Comparison of ENCODE assay signal across 20 cellular contexts in the genomic region with DNA sequence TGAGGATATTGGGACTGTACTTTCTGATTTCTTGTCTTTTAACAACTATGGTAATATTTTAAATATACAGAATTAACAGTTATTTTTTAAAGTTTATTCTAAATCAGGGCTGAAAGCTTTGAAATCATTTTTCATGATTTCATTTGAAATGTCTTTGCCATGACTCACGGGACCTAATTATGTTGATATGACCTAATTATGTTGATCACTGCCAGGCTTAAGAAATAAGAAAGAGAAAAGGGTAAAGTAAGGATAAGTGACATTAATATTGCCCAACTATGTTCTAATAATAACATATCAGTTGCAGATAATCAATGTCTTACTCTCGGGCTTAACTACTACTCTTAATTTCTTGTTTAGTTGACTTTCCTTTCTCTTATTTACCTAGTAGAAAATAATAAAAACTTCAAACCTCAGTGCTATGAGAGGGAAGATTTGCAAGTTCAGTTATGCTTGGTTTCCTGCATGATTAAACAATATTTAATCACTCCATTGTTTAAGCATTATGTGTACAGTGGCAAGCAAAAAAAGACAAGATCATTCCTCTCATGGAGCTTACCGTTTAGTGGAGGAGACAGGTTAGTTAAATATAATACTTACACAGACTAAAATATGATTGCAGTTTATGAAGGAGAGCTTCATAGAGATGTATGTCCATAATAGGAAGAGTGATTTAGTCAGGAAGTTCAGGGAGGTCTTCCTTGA.
A peak's percentile ranks its signal among the peaks of the same experiment; 100 is the strongest.
DNase-seq lines count a peak whose midpoint lies in the region; ATAC-seq and TF ChIP-seq lines count a peak whose summit lies in the region.
"Had no signal": no experiment of that assay in that cellular context is flagged by ENCODE, and none has a peak within 500 bp of the region (broad histone marks: within the 10 kb centered on the region; RNA-seq: fewer than 3 reads in every experiment).

No MANE protein-coding gene starts in this region.

- no peak for DNase-seq in activated naive CD8-positive, alpha-beta T cell treated with anti-CD3 and anti-CD28 coated beads for 36 hours
- peak; percentile 34 for DNase-seq in amniotic epithelial cell (ENCODE audit: low read depth)
- DNase-seq in foreskin fibroblast, result peak; percentile 2 to 33
- no peak for DNase-seq in psoas muscle
- no peak for DNase-seq in NCI-H82 treated with DMSO at 0.1 percent for 48 hours (lab: John Stamatoyannopoulos, UW; ENCODE audit: unreplicated experiment)
- DNase-seq in NOMO-1 treated with dmso at 0.1 percent for 144 hours (lab: John Stamatoyannopoulos, UW; ENCODE audit: unreplicated experiment), result no peak
- DNase-seq: activated CD4-positive, CD25-positive, alpha-beta regulatory T cell; activated CD8-positive, alpha-beta memory T cell treated with anti-CD3 and anti-CD28 coated beads, Interleukin-2, amount 10 ng/mL, durations not matched to agents 7 days and 5 days; activated gamma-delta T cell; brain microvascular endothelial cell; glutamatergic neuron; NCI-H1092; NCI-H2107; nucleus accumbens; Peyer's patch; stimulated activated CD4-positive, alpha-beta T cell treated with anti-CD3 and anti-CD28 coated beads, Interleukin-4, amount 100 ng/mL, for 1 hour; T-helper 1 cell; thyroid gland had no signal

- 62 to 68% (median 63%) methylated on average over 3 of the region's 3 CpGs for WGBS in psoas muscle, 3 donors

- peaks cover 1% of the 10 kb centered on the region for H3K4me1 Mint-ChIP-seq in activated naive CD8-positive, alpha-beta T cell (ENCODE audit: low read depth)
- peaks cover 4% of the 10 kb centered on the region for H3K4me1 Mint-ChIP-seq in activated naive CD8-positive, alpha-beta T cell treated with anti-CD3 and anti-CD28 coated beads for 36 hours
- H3K4me1 Mint-ChIP-seq: activated CD8-positive, alpha-beta memory T cell treated with anti-CD3 and anti-CD28 coated beads, Interleukin-2, amount 10 ng/mL, durations not matched to agents 7 days and 5 days had no signal

- no peak for ATAC-seq in psoas muscle
- ATAC-seq in HG03097 (IDR thresholded peaks at IDR 0.05; ENCODE audit: low FRiP score, unreplicated experiment), result no peak
- ATAC-seq: activated CD8-positive, alpha-beta memory T cell treated with anti-CD3 and anti-CD28 coated beads, Interleukin-2, amount 10 ng/mL, durations not matched to agents 7 days and 5 days had no signal

- TF ChIP-seq CTCF in foreskin fibroblast (IDR thresholded peaks at IDR 0.05; ENCODE audit: low read depth, low read length) (no peak), psoas muscle (IDR thresholded peaks at IDR 0.05) (no peak)

- H3K36me3 ChIP-seq in psoas muscle (ENCODE audit: insufficient read depth in 1 of 2, low read depth in 1 of 2), result peaks cover 0 to 53% of the 10 kb centered on the region in 2 donors

- H3K36me3 Mint-ChIP-seq in activated naive CD8-positive, alpha-beta T cell, result peaks cover 2% of the 10 kb centered on the region
- H3K36me3 Mint-ChIP-seq in activated naive CD8-positive, alpha-beta T cell treated with anti-CD3 and anti-CD28 coated beads for 36 hours, result peaks cover 2% of the 10 kb centered on the region

- no peak overlapping the region for H3K27ac ChIP-seq in psoas muscle
- H3K27ac ChIP-seq: brain microvascular endothelial cell, Peyer's patch, thyroid gland had no signal

- no peak overlapping the region for H3K4me3 ChIP-seq in foreskin fibroblast (ENCODE audit: low read depth in 1 of 2, low read length in 2 of 2)
- no peak overlapping the region for H3K4me3 ChIP-seq in psoas muscle
- H3K4me3 ChIP-seq: Peyer's patch, thyroid gland had no signal

- no peaks in the 10 kb centered on the region for H3K9me3 ChIP-seq in psoas muscle
- H3K9me3 ChIP-seq: Peyer's patch, thyroid gland had no signal

- H3K9me3 Mint-ChIP-seq in activated naive CD8-positive, alpha-beta T cell (ENCODE audit: low read depth), result no peaks in the 10 kb centered on the region
- no peaks in the 10 kb centered on the region for H3K9me3 Mint-ChIP-seq in activated naive CD8-positive, alpha-beta T cell treated with anti-CD3 and anti-CD28 coated beads for 36 hours

- no peak overlapping the region for H3K4me3 Mint-ChIP-seq in activated naive CD8-positive, alpha-beta T cell
- H3K4me3 Mint-ChIP-seq in activated naive CD8-positive, alpha-beta T cell treated with anti-CD3 and anti-CD28 coated beads for 36 hours, result no peak overlapping the region
- H3K4me3 Mint-ChIP-seq: activated CD8-positive, alpha-beta memory T cell treated with anti-CD3 and anti-CD28 coated beads, Interleukin-2, amount 10 ng/mL, durations not matched to agents 7 days and 5 days had no signal

- peaks cover 8% of the 10 kb centered on the region for H3K4me1 ChIP-seq in psoas muscle
- H3K4me1 ChIP-seq: Peyer's patch had no signal

- H3K27ac Mint-ChIP-seq in activated naive CD8-positive, alpha-beta T cell, result peak overlapping the region; percentile 81
- no peak overlapping the region for H3K27ac Mint-ChIP-seq in activated naive CD8-positive, alpha-beta T cell treated with anti-CD3 and anti-CD28 coated beads for 36 hours
- H3K27ac Mint-ChIP-seq: activated CD8-positive, alpha-beta memory T cell treated with anti-CD3 and anti-CD28 coated beads, Interleukin-2, amount 10 ng/mL, durations not matched to agents 7 days and 5 days had no signal

- no peaks in the 10 kb centered on the region for H3K27me3 ChIP-seq in psoas muscle (ENCODE audit: insufficient read depth in 3 of 3, low read length in 2 of 3)
- H3K27me3 ChIP-seq: brain microvascular endothelial cell, Peyer's patch, thyroid gland had no signal

- no peaks in the 10 kb centered on the region for H3K27me3 Mint-ChIP-seq in activated naive CD8-positive, alpha-beta T cell
- H3K27me3 Mint-ChIP-seq in activated naive CD8-positive, alpha-beta T cell treated with anti-CD3 and anti-CD28 coated beads for 36 hours, result no peaks in the 10 kb centered on the region
- H3K27me3 Mint-ChIP-seq: activated CD8-positive, alpha-beta memory T cell treated with anti-CD3 and anti-CD28 coated beads, Interleukin-2, amount 10 ng/mL, durations not matched to agents 7 days and 5 days had no signal

- intact Hi-C loops in psoas muscle (cut with DNase I), result loop anchor here in 1 of 2 donors (10.0 kb wide), 1 partner anchor 54 kb away; no protein-coding TSS in a partner anchor

Comparison
In these comparisons a context has a peak if more than half of its experiments do, and no peak if none do; other contexts are left out.
1. DNase-seq: peak in amniotic epithelial cell (single experiment) and foreskin fibroblast (2 of 2); none in activated naive CD8-positive, alpha-beta T cell treated with anti-CD3 and anti-CD28 coated beads for 36 hours (single experiment), psoas muscle (0 of 2), NCI-H82 treated with DMSO at 0.1 percent for 48 hours (single experiment) and NOMO-1 treated with dmso at 0.1 percent for 144 hours (single experiment).